8 cellular contexts compared by ENCODE assay signal in the genomic region with DNA sequence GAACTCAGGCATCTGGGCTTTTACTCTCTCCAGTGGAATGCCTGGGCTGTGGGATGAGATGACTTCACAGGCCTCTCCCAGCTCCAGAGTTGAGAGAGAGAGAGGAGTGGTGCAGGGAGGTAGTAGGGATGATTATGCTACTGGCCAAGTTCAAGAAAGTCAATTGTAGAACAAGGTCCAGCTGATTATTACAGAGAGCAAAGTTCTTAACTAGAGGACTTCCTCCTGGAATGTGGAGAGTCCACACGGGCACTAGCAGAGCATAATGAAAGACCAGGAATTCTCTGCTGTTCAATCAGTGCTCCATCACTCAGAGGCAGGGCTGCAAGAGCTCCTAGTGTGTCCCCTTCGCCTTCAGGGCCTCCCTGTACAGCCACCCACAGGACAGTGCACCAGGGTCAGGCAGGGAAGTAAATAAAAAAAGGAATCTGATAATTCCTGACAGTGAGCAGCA. TPM values are rescaled to one million over a fixed set of nuclear protein-coding genes. Genes with fewer than 3 reads are reported as not detected.
DNase-seq lines count a peak whose midpoint lies in the region; ATAC-seq and TF ChIP-seq lines count a peak whose summit lies in the region.

No MANE protein-coding gene starts in this region.

- H3F3A ChIP-seq in PC-9 (ENCODE audit: insufficient read depth, low read depth), result peaks cover 51% of the 10 kb centered on the region
- no peaks in the 10 kb centered on the region for H3F3A ChIP-seq in neural progenitor cell (ENCODE audit: low read depth)

- peaks cover 13 to 19% of the 10 kb centered on the region in 2 donors for H3K4me1 Mint-ChIP-seq in effector memory CD8-positive, alpha-beta T cell (ENCODE audit: low read depth in 2 of 2)
- peaks cover 59% of the 10 kb centered on the region for H3K4me1 Mint-ChIP-seq in neural progenitor cell

- H3K27ac ChIP-seq in PC-9, result peak overlapping the region; percentile 99
- no peak overlapping the region for H3K27ac ChIP-seq in neural progenitor cell
- H3K27ac ChIP-seq in OCI-LY7 (ENCODE audit: low read depth, low read length, poor library complexity, severe bottlenecking), result no peak overlapping the region

- H3K4me1 ChIP-seq in PC-9 (replicated peaks; ENCODE audit: insufficient read depth), result peaks cover 61% of the 10 kb centered on the region
- peaks cover 29% of the 10 kb centered on the region for H3K4me1 ChIP-seq in neural progenitor cell
- no peaks in the 10 kb centered on the region for H3K4me1 ChIP-seq in OCI-LY7 (ENCODE audit: insufficient read depth, low read length, poor library complexity, severe bottlenecking)

- no peaks in the 10 kb centered on the region for H3K9me2 ChIP-seq in PC-9 (ENCODE audit: insufficient read depth)
- no peaks in the 10 kb centered on the region for H3K9me2 ChIP-seq in OCI-LY7 (ENCODE audit: insufficient read depth, low read length)

- TF ChIP-seq CTCF in AG10803 (conservative IDR thresholded peaks at IDR 0.05; ENCODE audit: low read length) (no peak), PC-9 (conservative IDR thresholded peaks at IDR 0.05) (no peak), neural progenitor cell (IDR thresholded peaks at IDR 0.05) (no peak), OCI-LY7 (conservative IDR thresholded peaks at IDR 0.05; ENCODE audit: low read length) (no peak)

- ATAC-seq in effector memory CD8-positive, alpha-beta T cell (replicated peaks), result peak; percentile 3
- ATAC-seq in HG02973 (IDR thresholded peaks at IDR 0.05; ENCODE audit: unreplicated experiment) (no peak), GM21786 (IDR thresholded peaks at IDR 0.05; ENCODE audit: unreplicated experiment) (no peak)

- H3K79me2 ChIP-seq in PC-9 (ENCODE audit: low read depth) (peaks cover 42% of the 10 kb centered on the region), neural progenitor cell (ENCODE audit: low read depth) (no peaks in the 10 kb centered on the region), OCI-LY7 (ENCODE audit: insufficient read depth, low read depth, low read length) (no peaks in the 10 kb centered on the region)

- H4K20me1 ChIP-seq in PC-9 (ENCODE audit: insufficient read depth) (peaks cover 28% of the 10 kb centered on the region), neural progenitor cell (ENCODE audit: low read depth) (no peaks in the 10 kb centered on the region), OCI-LY7 (ENCODE audit: insufficient read depth, low read length) (no peaks in the 10 kb centered on the region)

- BruUV-seq in PC-9 (replicated peaks; lab: Mats Ljungman, UMichigan), result no TSS peak
- BruUV-seq in OCI-LY7 (replicated peaks; lab: Mats Ljungman, UMichigan), result no TSS peak

- peak overlapping the region; percentile 46 for H3K4me3 ChIP-seq in AG10803 (ENCODE audit: low read length)
- H3K4me3 ChIP-seq in PC-9, result peak overlapping the region; percentile 13; the same call in 1 of the 2 replicates
- no peak overlapping the region for H3K4me3 ChIP-seq in neural progenitor cell
- no peak overlapping the region for H3K4me3 ChIP-seq in OCI-LY7 (ENCODE audit: low read depth, low read length, poor library complexity, severe bottlenecking)

- no peaks in the 10 kb centered on the region for H3K9me3 Mint-ChIP-seq in effector memory CD8-positive, alpha-beta T cell
- peaks cover 2% of the 10 kb centered on the region for H3K9me3 Mint-ChIP-seq in neural progenitor cell

- peak overlapping the region in 1 of 2 donors; percentile 70 for H3K4me3 Mint-ChIP-seq in effector memory CD8-positive, alpha-beta T cell
- no peak overlapping the region for H3K4me3 Mint-ChIP-seq in neural progenitor cell

- H3K4me2 ChIP-seq in PC-9 (peak overlapping the region; percentile 72), neural progenitor cell (no peak overlapping the region), OCI-LY7 (ENCODE audit: low read length) (no peak overlapping the region)

- intact Hi-C loops in PC-9 (cut with micrococcal nuclease; ENCODE audit: unreplicated experiment) (loop anchor here (1.0 kb wide), 8 partner anchors 10 to 98 kb away; no protein-coding TSS in a partner anchor), OCI-LY7 (cut with micrococcal nuclease; ENCODE audit: unreplicated experiment) (no loop called here)

- DNase-seq in AG10803 (ENCODE audit: low read depth) (peak; percentile 75), PC-9 (no peak), neural progenitor cell (ENCODE audit: low spot score) (no peak), OCI-LY7 (ENCODE audit: low spot score) (no peak), NCI-H1105 (lab: John Stamatoyannopoulos, UW) (no peak)
- DNase-seq in effector memory CD8-positive, alpha-beta T cell, result no peak

- CTCF ChIA-PET in PC-9 (lab: Charles Lee) (interaction anchor here (0.6 to 1.1 kb wide), 9 partner anchors 15 to 1754 kb away, joined by 3 to 6 read pairs (median 3); no protein-coding TSS in a partner anchor), OCI-LY7 (lab: Charles Lee; ENCODE audit: unreplicated experiment) (no interaction called here)

- H3K9ac ChIP-seq in neural progenitor cell, result no peak overlapping the region

- peaks cover 22 to 36% of the 10 kb centered on the region in 2 donors for H3K27me3 Mint-ChIP-seq in effector memory CD8-positive, alpha-beta T cell
- peaks cover 11% of the 10 kb centered on the region for H3K27me3 Mint-ChIP-seq in neural progenitor cell (ENCODE audit: insufficient read depth, low read depth)

- peak overlapping the region; percentile 13 to 81 for H3K27ac Mint-ChIP-seq in effector memory CD8-positive, alpha-beta T cell
- peak overlapping the region; percentile 8 for H3K27ac Mint-ChIP-seq in neural progenitor cell

- H2AFZ ChIP-seq in PC-9 (no peak overlapping the region), neural progenitor cell (replicated peaks) (no peak overlapping the region), OCI-LY7 (ENCODE audit: low read length) (no peak overlapping the region)

- POLR2A ChIA-PET in PC-9 (lab: Charles Lee; ENCODE audit: unreplicated experiment) (interaction anchor here (0.5 to 2.1 kb wide), 48 partner anchors 8 to 1625 kb away, joined by 3 to 138 read pairs (median 6); partner anchors contain the start of gene GPRC5A), OCI-LY7 (lab: Charles Lee) (interaction anchor here (1.2 kb wide), 1 partner anchor 327 kb away, joined by 4 read pairs; no protein-coding TSS in a partner anchor)

- H3K9me3 ChIP-seq in PC-9 (ENCODE audit: insufficient read depth, low read depth), result no peaks in the 10 kb centered on the region
- no peaks in the 10 kb centered on the region for H3K9me3 ChIP-seq in neural progenitor cell (ENCODE audit: low read depth)
- H3K9me3 ChIP-seq in OCI-LY7 (ENCODE audit: low read length), result no peaks in the 10 kb centered on the region

- no peaks in the 10 kb centered on the region for H3K36me3 Mint-ChIP-seq in effector memory CD8-positive, alpha-beta T cell (ENCODE audit: insufficient read depth)
- no peaks in the 10 kb centered on the region for H3K36me3 Mint-ChIP-seq in neural progenitor cell

- H3K27me3 ChIP-seq in PC-9 (ENCODE audit: insufficient read depth, low read depth), result no peaks in the 10 kb centered on the region
- no peaks in the 10 kb centered on the region for H3K27me3 ChIP-seq in neural progenitor cell

- H3K36me3 ChIP-seq in PC-9 (ENCODE audit: low read depth) (peaks cover 36% of the 10 kb centered on the region), neural progenitor cell (no peaks in the 10 kb centered on the region), OCI-LY7 (ENCODE audit: insufficient read depth, low read length) (no peaks in the 10 kb centered on the region)

RNA-seq across cellular contexts. Expression of gene EMP1, which starts 0.7 kb away (rescaled TPM):
- total RNA-seq in PC-9 (2021) (542 and 909 TPM in 2 replicates), neural progenitor cell (ENCODE audit: low replicate concordance) (0.43 TPM in 1 of 2 replicates, not detected in the other), OCI-LY7 (2022) (0.40 TPM in 1 of 2 replicates, not detected in the other)
- 0.03 TPM in 1 of 2 replicates, not detected in the other for total RNA-seq in OCI-LY7 (2014; rRNA removed; shearing (Covaris generic))

Comparison
In these comparisons a context has a peak if more than half of its experiments do, and no peak if none do; other contexts are left out.
1. H3K4me3 ChIP-seq: peak in AG10803 (single experiment) and PC-9 (single experiment); none in neural progenitor cell (single experiment) and OCI-LY7 (single experiment).
2. RNA of gene EMP1, which starts 0.7 kb away (total RNA-seq): 542 to 909 TPM in PC-9; 0.03 to 0.40 TPM in OCI-LY7 and 0.43 TPM in neural progenitor cell; every median in the first group is over 100 times any median in the second.